9 cellular contexts compared by ENCODE assay signal in the genomic region with DNA sequence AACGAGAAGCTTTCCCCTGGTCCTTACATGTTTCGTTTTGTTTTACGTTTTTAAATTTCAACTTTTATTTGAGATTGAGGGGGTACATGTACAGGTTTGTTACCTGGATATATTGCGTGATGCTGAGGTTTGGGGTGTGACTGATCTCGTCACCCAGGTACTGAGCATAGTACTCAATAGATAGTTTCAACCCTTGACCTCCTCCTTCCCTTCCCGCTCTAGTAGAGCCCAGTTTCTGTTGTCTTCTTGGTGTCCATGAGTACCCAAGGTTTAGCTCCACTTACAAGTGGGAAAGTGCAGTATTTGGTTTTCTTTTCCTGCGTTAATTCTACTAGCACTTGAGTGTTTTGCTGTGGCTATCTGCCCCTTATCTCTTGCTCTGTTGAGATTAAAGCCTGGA. TPM values are rescaled to one million over a fixed set of nuclear protein-coding genes. Genes with fewer than 3 reads are reported as not detected.
DNase-seq lines count a peak whose midpoint lies in the region; ATAC-seq and TF ChIP-seq lines count a peak whose summit lies in the region.
"Had no signal": no experiment of that assay in that cellular context is flagged by ENCODE, and none has a peak within 500 bp of the region (broad histone marks: within the 10 kb centered on the region; RNA-seq: fewer than 3 reads in every experiment).

No MANE protein-coding gene starts in this region.

- H3K27ac Mint-ChIP-seq in CD4-positive, alpha-beta memory T cell: peak overlapping the region; percentile 26 to 94 (median 77)
- H3K27ac Mint-ChIP-seq in endodermal cell: peak overlapping the region; percentile 84

- no peak for ATAC-seq in HG02970 (IDR thresholded peaks at IDR 0.05; ENCODE audit: low FRiP score, unreplicated experiment)

- H3K9me3 Mint-ChIP-seq in CD4-positive, alpha-beta memory T cell: no peaks in the 10 kb centered on the region
- no peaks in the 10 kb centered on the region for H3K9me3 Mint-ChIP-seq in endodermal cell

- H3K27ac ChIP-seq in CD4-positive, alpha-beta memory T cell (ENCODE audit: low read depth, low read length): peak overlapping the region; percentile 58
- no peak overlapping the region for H3K27ac ChIP-seq in endodermal cell (ENCODE audit: low read depth, low read length)

- peak overlapping the region; percentile 68 to 91 (median 80) for H3K4me3 Mint-ChIP-seq in CD4-positive, alpha-beta memory T cell
- peak overlapping the region; percentile 84 for H3K4me3 Mint-ChIP-seq in endodermal cell

- H3K9me3 ChIP-seq in CD4-positive, alpha-beta memory T cell (ENCODE audit: control insufficient read depth in 1 of 2, low read length in 2 of 2): no peaks in the 10 kb centered on the region
- H3K9me3 ChIP-seq in endodermal cell (ENCODE audit: control insufficient read depth, low read length) (no peaks in the 10 kb centered on the region), neuron (ENCODE audit: low read length) (no peaks in the 10 kb centered on the region)

- intact Hi-C loops in CD4-positive, alpha-beta memory T cell (cut with micrococcal nuclease): loop anchor here (5.0 to 10.0 kb wide), 2 partner anchors 139 to 198 kb away; partner anchors contain the start of gene PNPLA6

- no peak for DNase-seq in CD4-positive, alpha-beta memory T cell
- DNase-seq in NCI-H69 (lab: John Stamatoyannopoulos, UW): peak; percentile 16
- DNase-seq in endodermal cell: no peak
- no peak for DNase-seq in effector CD8-positive, alpha-beta T cell (lab: John Stamatoyannopoulos, UW)
- DNase-seq in SW 1271 (lab: John Stamatoyannopoulos, UW): no peak
- DNase-seq in mesenteric fat pad (ENCODE audit: low spot score): no peak
- DNase-seq: activated CD8-positive, alpha-beta memory T cell treated with anti-CD3 and anti-CD28 coated beads, Interleukin-2, amount 50 U/mL, for 4 hours had no signal

- CTCF ChIA-PET in CD4-positive, alpha-beta memory T cell (lab: Charles Lee; ENCODE audit: partially characterized antibody): interaction anchor here (0.7 to 4.4 kb wide), 4 partner anchors 9 to 42 kb away, joined by 3 to 24 read pairs (median 4); no protein-coding TSS in a partner anchor

- peaks cover 28 to 58% (median 35%) of the 10 kb centered on the region in 4 donors for H3K4me1 Mint-ChIP-seq in CD4-positive, alpha-beta memory T cell
- H3K4me1 Mint-ChIP-seq in endodermal cell: peaks cover 23% of the 10 kb centered on the region

- no peaks in the 10 kb centered on the region for H3K27me3 ChIP-seq in CD4-positive, alpha-beta memory T cell (ENCODE audit: insufficient read depth, low read length)
- H3K27me3 ChIP-seq in endodermal cell (ENCODE audit: control insufficient read depth, insufficient read depth, low read length, poor library complexity, severe bottlenecking) (no peaks in the 10 kb centered on the region), neuron (ENCODE audit: insufficient read depth, low read length) (no peaks in the 10 kb centered on the region)

- no peaks in the 10 kb centered on the region for H3K27me3 Mint-ChIP-seq in CD4-positive, alpha-beta memory T cell
- no peaks in the 10 kb centered on the region for H3K27me3 Mint-ChIP-seq in endodermal cell (ENCODE audit: insufficient read depth)

- peaks cover 20% of the 10 kb centered on the region for H3K36me3 ChIP-seq in CD4-positive, alpha-beta memory T cell (ENCODE audit: insufficient read depth, low read length)
- H3K36me3 ChIP-seq in endodermal cell (ENCODE audit: control insufficient read depth, insufficient read depth, low read length) (no peaks in the 10 kb centered on the region), neuron (ENCODE audit: insufficient read depth, low read length) (no peaks in the 10 kb centered on the region)

- H2AFZ ChIP-seq in neuron (ENCODE audit: low read depth, low read length): no peak overlapping the region

- WGBS in endodermal cell (ENCODE audit: insufficient coverage in 1 of 2, insufficient read length in 1 of 2), 2 experiments: 14 to 27% methylated on average over 6 to 7 of the region's 7 CpGs

- no peak for TF ChIP-seq CTCF in endodermal cell (conservative IDR thresholded peaks at IDR 0.05)

- H3K4me1 ChIP-seq in CD4-positive, alpha-beta memory T cell (ENCODE audit: insufficient read depth, low read length): peaks cover 46% of the 10 kb centered on the region
- H3K4me1 ChIP-seq in endodermal cell (ENCODE audit: control insufficient read depth, insufficient read depth, low read length) (no peaks in the 10 kb centered on the region), neuron (ENCODE audit: insufficient read depth, low read length) (peaks cover 19% of the 10 kb centered on the region)

- peak overlapping the region; percentile 42 to 57 for H3K4me3 ChIP-seq in CD4-positive, alpha-beta memory T cell (ENCODE audit: low read length in 2 of 2)
- H3K4me3 ChIP-seq in endodermal cell (ENCODE audit: low read length) (peak overlapping the region; percentile 95), neuron (ENCODE audit: low read length) (peak overlapping the region; percentile 88)

- H3K36me3 Mint-ChIP-seq in CD4-positive, alpha-beta memory T cell: peaks cover 18 to 25% of the 10 kb centered on the region in 2 donors
- peaks cover 11% of the 10 kb centered on the region for H3K36me3 Mint-ChIP-seq in endodermal cell (ENCODE audit: low read depth)

- peak overlapping the region; percentile 75 for H3K9ac ChIP-seq in endodermal cell (ENCODE audit: extremely low read depth, low read length, poor library complexity, severe bottlenecking)

- POLR2A ChIA-PET in CD4-positive, alpha-beta memory T cell (lab: Charles Lee; ENCODE audit: partially characterized antibody): interaction anchor here (1.2 to 3.1 kb wide), 6 partner anchors 10 to 54 kb away, joined by 3 to 15 read pairs (median 4); partner anchors contain the start of gene ARHGEF18

RNA-seq across cellular contexts. Expression of gene ARHGEF18, which starts 47.1 kb away (rescaled TPM):
- total RNA-seq in CD4-positive, alpha-beta memory T cell: 10 to 100 TPM; 82.3 to 83.8 TPM
- 10 to 100 TPM in 1 of 2 donors, 1 to 10 TPM in 1; 2.2 to 11.1 TPM for polyA plus RNA-seq in CD4-positive, alpha-beta memory T cell
- total RNA-seq in endodermal cell (10 to 100 TPM; 51.7 to 53.3 TPM), mesenteric fat pad (18.4 TPM)
- polyA plus RNA-seq in endodermal cell (2013, experiment 1 of 2): 22.5 TPM
- polyA plus RNA-seq in endodermal cell (2013, experiment 2 of 2): 22.4 TPM
